In genomic region chr1:230376296-230376695, GRCh38 we compare ENCODE assay signal across 17 cellular contexts. TPM values are rescaled to one million over a fixed set of nuclear protein-coding genes. Genes with fewer than 3 reads are reported as not detected.
"Had no signal": no experiment of that assay in that cellular context is flagged by ENCODE, and none has a peak within 500 bp of the region (broad histone marks: within the 10 kb centered on the region; RNA-seq: fewer than 3 reads in every experiment).

No MANE protein-coding gene starts in this region.

- H3K4me1 ChIP-seq: transverse colon had no signal

- H3K27ac ChIP-seq: epithelial cell of prostate, right lobe of liver, transverse colon had no signal

- H3K27me3 Mint-ChIP-seq: progenitor cell of endocrine pancreas had no signal

- H3K36me3 ChIP-seq: heart left ventricle, transverse colon had no signal

- H3K27ac Mint-ChIP-seq: activated naive CD8-positive, alpha-beta T cell treated with anti-CD3 and anti-CD28 coated beads, Interleukin-2, amount 10 ng/mL, durations not matched to agents 7 days and 5 days; activated T-helper 1 cell treated with anti-CD3 and anti-CD28 coated beads, Interleukin-12 subunit alpha, Interleukin-12 subunit beta, Interleukin-2, Interleukin-4 antibody, amounts not matched to agents 30 ng/mL and 10 ng/mL and 1 ng/mL, durations not matched to agents 14 hours and 24 hours and 36 hours; immature natural killer cell; naive B cell; progenitor cell of endocrine pancreas had no signal

- H3K4me3 ChIP-seq: heart left ventricle, lung, right lobe of liver, transverse colon had no signal

- H3K9me3 ChIP-seq: right lobe of liver had no signal

- H3K27me3 ChIP-seq: heart left ventricle, right lobe of liver, transverse colon had no signal

- H3K4me1 Mint-ChIP-seq: activated naive CD8-positive, alpha-beta T cell treated with anti-CD3 and anti-CD28 coated beads, Interleukin-2, amount 10 ng/mL, durations not matched to agents 7 days and 5 days; immature natural killer cell; naive B cell had no signal

- H3K36me3 Mint-ChIP-seq: activated naive CD8-positive, alpha-beta T cell treated with anti-CD3 and anti-CD28 coated beads, Interleukin-2, amount 10 ng/mL, durations not matched to agents 7 days and 5 days had no signal

- DNase-seq: activated CD4-positive, CD25-positive, alpha-beta regulatory T cell treated with anti-CD3 and anti-CD28 coated beads, Interleukin-2, amount 50 U/mL, for 72 hours; activated naive CD4-positive, alpha-beta T cell; activated naive CD8-positive, alpha-beta T cell treated with anti-CD3 and anti-CD28 coated beads, Interleukin-2, amount 10 ng/mL, durations not matched to agents 7 days and 5 days; dermis blood vessel endothelial cell; foreskin melanocyte; immature natural killer cell; naive B cell; right lobe of liver; T-helper 1 cell; T1000; transverse colon had no signal

- ATAC-seq: right lobe of liver, SK-N-SH treated with all-trans-retinoic acid at 6 μM for 48 hours had no signal

- H3K4me3 Mint-ChIP-seq: activated naive CD8-positive, alpha-beta T cell treated with anti-CD3 and anti-CD28 coated beads, Interleukin-2, amount 10 ng/mL, durations not matched to agents 7 days and 5 days; activated T-helper 1 cell treated with anti-CD3 and anti-CD28 coated beads, Interleukin-12 subunit alpha, Interleukin-12 subunit beta, Interleukin-2, Interleukin-4 antibody, amounts not matched to agents 30 ng/mL and 10 ng/mL and 1 ng/mL, durations not matched to agents 14 hours and 24 hours and 36 hours; immature natural killer cell; naive B cell had no signal

RNA-seq across cellular contexts. Expression of gene PGBD5, which starts 49.8 kb away (rescaled TPM):
- total RNA-seq: activated naive CD8-positive, alpha-beta T cell treated with anti-CD3 and anti-CD28 coated beads, Interleukin-2, amount 10 ng/mL, durations not matched to agents 7 days and 5 days; activated T-helper 1 cell treated with anti-CD3 and anti-CD28 coated beads, Interleukin-12 subunit alpha, Interleukin-12 subunit beta, Interleukin-2, Interleukin-4 antibody, amounts not matched to agents 30 ng/mL and 10 ng/mL and 1 ng/mL, durations not matched to agents 14 hours and 24 hours and 36 hours had no signal
- polyA plus RNA-seq: immature natural killer cell had no signal
